Comparison of ENCODE assay signal across 8 cellular contexts in genomic region chr19:19822148-19822429, GRCh38. TPM values are rescaled to one million over a fixed set of nuclear protein-coding genes. Genes with fewer than 3 reads are reported as not detected.
A peak's percentile ranks its signal among the peaks of the same experiment; 100 is the strongest.
DNase-seq lines count a peak whose midpoint lies in the region; FAIRE-seq lines count a peak whose summit lies in the region.

No MANE protein-coding gene starts in this region.

- H3K27ac Mint-ChIP-seq in activated CD4-positive, alpha-beta T cell treated with anti-CD3 and anti-CD28 coated beads, Interleukin-2, amount 10 ng/mL, durations not matched to agents 24 days and 14 days = peak overlapping the region; percentile 84
- H3K27ac Mint-ChIP-seq in activated naive CD8-positive, alpha-beta T cell = peak overlapping the region; percentile 89

- FAIRE-seq in GM19239 (lab: Jason Lieb, UNC) = no peak

- no peaks in the 10 kb centered on the region for H3K27me3 Mint-ChIP-seq in activated CD4-positive, alpha-beta T cell treated with anti-CD3 and anti-CD28 coated beads, Interleukin-2, amount 10 ng/mL, durations not matched to agents 24 days and 14 days
- no peaks in the 10 kb centered on the region for H3K27me3 Mint-ChIP-seq in activated naive CD8-positive, alpha-beta T cell

- peaks cover 10% of the 10 kb centered on the region for H3K4me1 Mint-ChIP-seq in activated CD4-positive, alpha-beta T cell treated with anti-CD3 and anti-CD28 coated beads, Interleukin-2, amount 10 ng/mL, durations not matched to agents 24 days and 14 days
- H3K4me1 Mint-ChIP-seq in activated naive CD8-positive, alpha-beta T cell (ENCODE audit: low read depth) = peaks cover 37% of the 10 kb centered on the region

- no peak for DNase-seq in activated CD4-positive, alpha-beta T cell treated with anti-CD3 and anti-CD28 coated beads, Interleukin-2, amount 10 ng/mL, durations not matched to agents 24 days and 14 days
- no peak for DNase-seq in activated CD4-positive, alpha-beta T cell treated with anti-CD3 and anti-CD28 coated beads, Interleukin-2, amount 50 U/mL, for 1 hour
- peak; percentile 8 for DNase-seq in iris pigment epithelial cell (ENCODE audit: low read depth)
- peak in 4 of 49 donors; percentile 7 to 28 (median 16) for DNase-seq in substantia nigra (lab: John Stamatoyannopoulos, UW)
- DNase-seq in UCSD-AML1 (lab: John Stamatoyannopoulos, UW; ENCODE audit: unreplicated experiment) = no peak
- no peak for DNase-seq in CD1c-positive myeloid dendritic cell (ENCODE audit: extremely low spot score)
- DNase-seq in GM19239 (ENCODE audit: insufficient read length, low spot score) = no peak

- H3K4me3 Mint-ChIP-seq in activated CD4-positive, alpha-beta T cell treated with anti-CD3 and anti-CD28 coated beads, Interleukin-2, amount 10 ng/mL, durations not matched to agents 24 days and 14 days = peak overlapping the region; percentile 98
- peak overlapping the region; percentile 99 for H3K4me3 Mint-ChIP-seq in activated naive CD8-positive, alpha-beta T cell

- intact Hi-C loops in activated CD4-positive, alpha-beta T cell treated with anti-CD3 and anti-CD28 coated beads, Interleukin-2, amount 10 ng/mL, durations not matched to agents 24 days and 14 days (cut with micrococcal nuclease) = no loop called here

- peaks cover 43% of the 10 kb centered on the region for H3K36me3 Mint-ChIP-seq in activated CD4-positive, alpha-beta T cell treated with anti-CD3 and anti-CD28 coated beads, Interleukin-2, amount 10 ng/mL, durations not matched to agents 24 days and 14 days (ENCODE audit: low read depth)
- H3K36me3 Mint-ChIP-seq in activated naive CD8-positive, alpha-beta T cell = peaks cover 19% of the 10 kb centered on the region

- H3K27ac ChIP-seq in substantia nigra (ENCODE audit: low read depth, low read length, poor library complexity, severe bottlenecking) = peak overlapping the region; percentile 59

- peaks cover 17% of the 10 kb centered on the region for H3K9me3 Mint-ChIP-seq in activated CD4-positive, alpha-beta T cell treated with anti-CD3 and anti-CD28 coated beads, Interleukin-2, amount 10 ng/mL, durations not matched to agents 24 days and 14 days
- peaks cover 15% of the 10 kb centered on the region for H3K9me3 Mint-ChIP-seq in activated naive CD8-positive, alpha-beta T cell (ENCODE audit: low read depth)

RNA-seq across cellular contexts. Expression of gene ZNF506, which starts 0.5 kb away (rescaled TPM):
- total RNA-seq in activated CD4-positive, alpha-beta T cell treated with anti-CD3 and anti-CD28 coated beads, Interleukin-2, amount 10 ng/mL, durations not matched to agents 24 days and 14 days = 13.3 and 16.2 TPM in 2 replicates

RNA-seq across cellular contexts. Expression of gene ZNF253, which starts 43.6 kb away (rescaled TPM):
- 8.0 and 9.4 TPM in 2 replicates for total RNA-seq in activated CD4-positive, alpha-beta T cell treated with anti-CD3 and anti-CD28 coated beads, Interleukin-2, amount 10 ng/mL, durations not matched to agents 24 days and 14 days
